Comparison of ENCODE assay signal across 8 cellular contexts in the genomic region with DNA sequence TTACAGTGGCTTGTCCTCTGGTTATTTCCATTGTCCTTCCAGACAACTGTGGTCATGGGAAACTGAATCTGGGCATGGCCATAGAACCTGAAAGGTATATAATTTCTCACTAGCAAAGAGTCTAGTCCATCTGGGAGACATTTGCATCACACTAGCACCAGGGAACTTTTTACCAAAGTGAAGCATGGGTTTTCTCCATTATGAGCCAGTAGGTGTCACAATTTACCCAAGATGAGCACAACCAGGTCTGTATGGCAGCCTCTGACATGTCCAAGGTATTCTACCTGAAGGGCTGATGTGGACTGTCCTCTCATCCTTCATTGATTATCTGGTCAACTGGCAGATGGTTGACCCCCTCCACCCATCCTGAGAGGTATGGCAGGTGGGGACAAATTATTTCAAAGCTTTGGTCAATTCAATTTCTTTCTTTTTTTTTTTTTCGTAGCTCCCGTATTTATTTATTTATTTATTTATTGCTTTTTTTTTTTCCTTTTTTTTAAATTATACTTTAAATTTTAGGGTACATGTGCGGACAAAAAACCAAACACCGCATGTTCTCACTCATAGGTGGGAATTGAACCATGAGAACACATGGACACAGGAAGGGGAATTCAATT.
DNase-seq lines count a peak whose midpoint lies in the region; ATAC-seq, FAIRE-seq and TF ChIP-seq lines count a peak whose summit lies in the region.

No MANE protein-coding gene starts in this region.

- DNase-seq in GM12864 (ENCODE audit: low read depth) (no peak), NCI-H460 (ENCODE audit: extremely low read depth, low read depth) (peak; percentile 4), fibroblast of villous mesenchyme (ENCODE audit: low read depth) (peak; percentile 17), DMS79 (lab: John Stamatoyannopoulos, UW) (no peak), NCI-H446 treated with DMSO at 0.1 percent for 48 hours (lab: John Stamatoyannopoulos, UW) (no peak), GM19239 (ENCODE audit: insufficient read length, low spot score) (no peak)
- no peak for DNase-seq in activated T-cell treated with anti-CD3 and anti-CD28 coated beads, Interleukin-2, amount 50 U/mL, for 72 hours

- peak; percentile 54 for ATAC-seq in HG02759 (IDR thresholded peaks at IDR 0.05; ENCODE audit: unreplicated experiment)
- no peak for ATAC-seq in activated T-cell treated with anti-CD3 and anti-CD28 coated beads, Interleukin-2, amount 50 U/mL, for 72 hours (replicated peaks in 1 of 2)

- H3K27me3 Mint-ChIP-seq in activated T-cell treated with anti-CD3 and anti-CD28 coated beads, Interleukin-2, amount 50 U/mL, for 72 hours (ENCODE audit: low read depth), result no peaks in the 10 kb centered on the region

- H3K36me3 Mint-ChIP-seq in activated T-cell treated with anti-CD3 and anti-CD28 coated beads, Interleukin-2, amount 50 U/mL, for 72 hours (ENCODE audit: insufficient read depth in 2 of 2), result no peaks in the 10 kb centered on the region

- H3K4me3 ChIP-seq in GM12864 (ENCODE audit: low read depth, low read length), result no peak overlapping the region
- H3K4me3 ChIP-seq in fibroblast of villous mesenchyme (ENCODE audit: low read depth, low read length), result no peak overlapping the region

- peaks cover 0 to 2% of the 10 kb centered on the region in 2 donors for H3K9me3 Mint-ChIP-seq in activated T-cell treated with anti-CD3 and anti-CD28 coated beads, Interleukin-2, amount 50 U/mL, for 72 hours

- H3K4me3 Mint-ChIP-seq in activated T-cell treated with anti-CD3 and anti-CD28 coated beads, Interleukin-2, amount 50 U/mL, for 72 hours, result no peak overlapping the region

- H3K27ac Mint-ChIP-seq in activated T-cell treated with anti-CD3 and anti-CD28 coated beads, Interleukin-2, amount 50 U/mL, for 72 hours, result no peak overlapping the region

- no peaks in the 10 kb centered on the region for H3K4me1 Mint-ChIP-seq in activated T-cell treated with anti-CD3 and anti-CD28 coated beads, Interleukin-2, amount 50 U/mL, for 72 hours (ENCODE audit: low read depth)

- TF ChIP-seq CTCF in GM12864 (IDR thresholded peaks at IDR 0.05; ENCODE audit: low read depth, low read length, missing control alignments) (peak; percentile 43), fibroblast of villous mesenchyme (IDR thresholded peaks at IDR 0.05; ENCODE audit: insufficient read depth, low read depth, low read length) (peak; percentile 20)

- FAIRE-seq in GM19239 (lab: Jason Lieb, UNC), result no peak

Comparison
In these comparisons a context has a peak if more than half of its experiments do, and no peak if none do; other contexts are left out.
1. DNase-seq: peak in NCI-H460 (single experiment) and fibroblast of villous mesenchyme (single experiment); none in GM12864 (single experiment), activated T-cell treated with anti-CD3 and anti-CD28 coated beads, Interleukin-2, amount 50 U/mL, for 72 hours (0 of 2), DMS79 (single experiment), NCI-H446 treated with DMSO at 0.1 percent for 48 hours (single experiment) and GM19239 (single experiment).